In genomic region chr1:152461544-152461943, GRCh38 we compare ENCODE assay signal across 8 cellular contexts. TPM values are rescaled to one million over a fixed set of nuclear protein-coding genes. Genes with fewer than 3 reads are reported as not detected.
A peak's percentile ranks its signal among the peaks of the same experiment; 100 is the strongest.
DNase-seq lines count a peak whose midpoint lies in the region; ATAC-seq, FAIRE-seq and TF ChIP-seq lines count a peak whose summit lies in the region.

No MANE protein-coding gene starts in this region.

- peak; percentile 60 for DNase-seq in Ammon's horn (ENCODE audit: low spot score)
- peak; percentile 53 for DNase-seq in HEK293T (ENCODE audit: extremely low spot score)
- peak; percentile 90 for DNase-seq in OCI-M1 (lab: John Stamatoyannopoulos, UW)
- peak; percentile 52 to 63 for DNase-seq in activated T-cell treated with anti-CD3 and anti-CD28 coated beads, Interleukin-2, amount 50 U/mL, for 72 hours
- no peak for DNase-seq in frontal cortex (ENCODE audit: low spot score in 2 of 2)
- peak; percentile 38 for DNase-seq in putamen (ENCODE audit: low spot score)
- DNase-seq in GM19238 (ENCODE audit: insufficient read length, low spot score): no peak

- peak in 1 of 2 donors; percentile 47 for ATAC-seq in activated T-cell treated with anti-CD3 and anti-CD28 coated beads, Interleukin-2, amount 50 U/mL, for 72 hours (replicated peaks in 1 of 2)
- no peak for ATAC-seq in HG03442 (IDR thresholded peaks at IDR 0.05; ENCODE audit: unreplicated experiment)

- peak; percentile 72 for FAIRE-seq in frontal cortex (lab: Jason Lieb, UNC)

- peaks cover 33% of the 10 kb centered on the region for H3K4me1 Mint-ChIP-seq in activated T-cell treated with anti-CD3 and anti-CD28 coated beads, Interleukin-2, amount 50 U/mL, for 72 hours (ENCODE audit: low read depth)

- H3K27me3 Mint-ChIP-seq in activated T-cell treated with anti-CD3 and anti-CD28 coated beads, Interleukin-2, amount 50 U/mL, for 72 hours (ENCODE audit: low read depth): peaks cover 5% of the 10 kb centered on the region

- no peak overlapping the region for H3K27ac Mint-ChIP-seq in activated T-cell treated with anti-CD3 and anti-CD28 coated beads, Interleukin-2, amount 50 U/mL, for 72 hours

- CTCF ChIA-PET in HEK293T (lab: Yijun Ruan, JAX): no interaction called here

- POLR2A ChIA-PET in HEK293T (lab: Yijun Ruan, JAX): no interaction called here

- H3K4me3 Mint-ChIP-seq in activated T-cell treated with anti-CD3 and anti-CD28 coated beads, Interleukin-2, amount 50 U/mL, for 72 hours: peak overlapping the region; percentile 57 to 71

- H3K36me3 Mint-ChIP-seq in activated T-cell treated with anti-CD3 and anti-CD28 coated beads, Interleukin-2, amount 50 U/mL, for 72 hours (ENCODE audit: insufficient read depth in 2 of 2): peaks cover 0 to 3% of the 10 kb centered on the region in 2 donors

- H3K9me3 Mint-ChIP-seq in activated T-cell treated with anti-CD3 and anti-CD28 coated beads, Interleukin-2, amount 50 U/mL, for 72 hours: peaks cover 0 to 4% of the 10 kb centered on the region in 2 donors

TF ChIP-seq in HEK293T, 16 proteins besides CTCF, POLR2A, EP300 and RAD21:
- TF ChIP-seq NFRKB (IDR thresholded peaks at IDR 0.05) (no peak), ARNT (IDR thresholded peaks at IDR 0.05) (no peak), SP1 (IDR thresholded peaks at IDR 0.05) (no peak), FOXA1 (IDR thresholded peaks at IDR 0.05) (no peak), HDGF (IDR thresholded peaks at IDR 0.05; ENCODE audit: borderline replicate concordance) (no peak), FOXM1 (IDR thresholded peaks at IDR 0.05; ENCODE audit: borderline replicate concordance) (no peak), TARDBP (IDR thresholded peaks at IDR 0.05) (no peak), ZNF384 (IDR thresholded peaks at IDR 0.05) (no peak), BHLHE40 (IDR thresholded peaks at IDR 0.05; ENCODE audit: borderline replicate concordance) (no peak), SUZ12 (IDR thresholded peaks at IDR 0.05) (no peak), L3MBTL2 (conservative IDR thresholded peaks at IDR 0.05) (no peak), ELF4 (IDR thresholded peaks at IDR 0.05) (no peak), PKNOX1 (IDR thresholded peaks at IDR 0.05) (no peak), FOXK2 (IDR thresholded peaks at IDR 0.05) (no peak), LEF1 (IDR thresholded peaks at IDR 0.05; ENCODE audit: borderline replicate concordance) (no peak), CTBP1 (IDR thresholded peaks at IDR 0.05; ENCODE audit: borderline replicate concordance) (no peak)

RNA-seq across cellular contexts. Expression of gene CRNN, which starts 47.5 kb away (rescaled TPM):
- total RNA-seq in activated T-cell treated with anti-CD3 and anti-CD28 coated beads, Interleukin-2, amount 50 U/mL, for 72 hours: not detected
- total RNA-seq in frontal cortex: not detected

RNA-seq across cellular contexts. Expression of gene LCE5A, which starts 49.1 kb away (rescaled TPM):
- not detected for total RNA-seq in activated T-cell treated with anti-CD3 and anti-CD28 coated beads, Interleukin-2, amount 50 U/mL, for 72 hours
- not detected for total RNA-seq in frontal cortex

RNA-seq across cellular contexts. Expression of gene CRCT1, which starts 52.7 kb away (rescaled TPM):
- total RNA-seq in activated T-cell treated with anti-CD3 and anti-CD28 coated beads, Interleukin-2, amount 50 U/mL, for 72 hours: not detected
- total RNA-seq in frontal cortex: not detected

Comparison
In these comparisons a context has a peak if more than half of its experiments do, and no peak if none do; other contexts are left out.
1. DNase-seq: peak in Ammon's horn (single experiment), HEK293T (single experiment), OCI-M1 (single experiment), activated T-cell treated with anti-CD3 and anti-CD28 coated beads, Interleukin-2, amount 50 U/mL, for 72 hours (2 of 2) and putamen (single experiment); none in frontal cortex (0 of 2) and GM19238 (single experiment).